Comparison of ENCODE assay signal across 18 cellular contexts in genomic region chr7:35261476-35262285, GRCh38. TPM values are rescaled to one million over a fixed set of nuclear protein-coding genes. Genes with fewer than 3 reads are reported as not detected.
DNase-seq lines count a peak whose midpoint lies in the region; ATAC-seq, FAIRE-seq and TF ChIP-seq lines count a peak whose summit lies in the region.
"Had no signal": no experiment of that assay in that cellular context is flagged by ENCODE, and none has a peak within 500 bp of the region (broad histone marks: within the 10 kb centered on the region; RNA-seq: fewer than 3 reads in every experiment).

No MANE protein-coding gene starts in this region.

- H3K14ac ChIP-seq in H1 (ENCODE audit: insufficient read length) (no peak overlapping the region), trophoblast cell (ENCODE audit: low read length) (no peak overlapping the region)

- peaks cover 6 to 12% of the 10 kb centered on the region in 2 experiments for H4K20me1 ChIP-seq in H1 (replicated peaks in 1 of 2; ENCODE audit: control insufficient read depth in 1 of 2, insufficient read depth in 2 of 2, low read length in 2 of 2)

- H3K9me3 ChIP-seq in ES-I3 (ENCODE audit: control insufficient read depth, insufficient read depth, low read length) (no peaks in the 10 kb centered on the region), H1 (ENCODE audit: insufficient read depth in 2 of 2, low read depth in 1 of 2, low read length in 1 of 2) (no peaks in the 10 kb centered on the region), iPS-18a (ENCODE audit: control insufficient read depth, low read depth, low read length) (no peaks in the 10 kb centered on the region), trophoblast cell (ENCODE audit: insufficient read depth, low read depth, low read length) (no peaks in the 10 kb centered on the region)
- H3K9me3 ChIP-seq: ascending aorta, testis had no signal

- DNase-seq in H1 (ENCODE audit: low read depth in 1 of 2, low spot score in 2 of 2) (peak in 1 of 2 experiments; percentile 80), trophoblast cell (no peak), NCI-H510A (lab: John Stamatoyannopoulos, UW) (no peak)
- no peak for DNase-seq in activated naive CD4-positive, alpha-beta T cell (lab: John Stamatoyannopoulos, UW)
- DNase-seq: activated B cell treated with CpG ODN at 0.5 μM for 24 hours, activated gamma-delta T cell, dermis blood vessel endothelial cell, NCI-H187, NCI-H69, T-cell, testis had no signal

- H3K18ac ChIP-seq in H1 (ENCODE audit: extremely low read depth, low read length) = peak overlapping the region; percentile 91
- no peak overlapping the region for H3K18ac ChIP-seq in trophoblast cell (ENCODE audit: low read length)

- H3K9ac ChIP-seq in ES-I3 (ENCODE audit: low read depth, low read length) (peak overlapping the region; percentile 44; the same call in 1 of the 2 replicates), H1 (replicated peaks in 1 of 4; ENCODE audit: extremely low read depth in 1 of 4, low read depth in 3 of 4, low read length in 3 of 4) (no peak overlapping the region), iPS-18a (ENCODE audit: low read length) (no peak overlapping the region), trophoblast cell (ENCODE audit: low read length) (no peak overlapping the region)

- 2% methylated on average over 51 of the region's 56 CpGs; no CpG with 5 or more reads in 1 of the 2 experiments for WGBS in H1 (ENCODE audit: extremely low coverage in 1 of 2, insufficient coverage in 1 of 2, insufficient read length in 1 of 2, insufficient replicate concordance in 2 of 2, low coverage in 1 of 2, low lambda C conversion rate in 2 of 2, missing lambda C conversion rate in 1 of 2), 2 experiments
- no CpG with 5 or more reads among the region's 56 CpGs for WGBS in trophoblast cell (ENCODE audit: extremely low coverage, insufficient coverage, insufficient read length)

- TF ChIP-seq EP300 in H1 (IDR thresholded peaks at IDR 0.05; ENCODE audit: borderline replicate concordance in 1 of 2, low read depth in 2 of 2, low read length in 2 of 2) = no peak

- TF ChIP-seq RAD21 in H1 (IDR thresholded peaks at IDR 0.05 in 1 of 2, conservative IDR thresholded peaks at IDR 0.05 in 1 of 2; ENCODE audit: low read depth in 2 of 2, low read length in 2 of 2) = no peak; a peak in 1 of 4 replicates

- no peak overlapping the region for H2BK120ac ChIP-seq in H1 (replicated peaks; ENCODE audit: low read depth, low read length)
- no peak overlapping the region for H2BK120ac ChIP-seq in trophoblast cell (ENCODE audit: insufficient read depth, low read length, poor library complexity)

- TF ChIP-seq POLR2A in H1 (IDR thresholded peaks at IDR 0.05; ENCODE audit: control extremely low read depth in 1 of 2, low read depth in 2 of 2, low read length in 2 of 2) = no peak

- no peak overlapping the region for H3K56ac ChIP-seq in H1 (replicated peaks; ENCODE audit: insufficient read length, low read depth, low read length)

- peak overlapping the region; percentile 95 for H2AFZ ChIP-seq in H1 (ENCODE audit: low read length)
- no peak overlapping the region for H2AFZ ChIP-seq in trophoblast cell (ENCODE audit: insufficient read depth, low read length, poor library complexity)

- H4K91ac ChIP-seq in H1 (replicated peaks; ENCODE audit: insufficient read length, low read length) (no peak overlapping the region), trophoblast cell (ENCODE audit: low read depth, low read length) (no peak overlapping the region)

- no peak for FAIRE-seq in H1 (lab: Jason Lieb, UNC)

- H3K79me1 ChIP-seq in H1 (ENCODE audit: low read depth, low read length) (no peaks in the 10 kb centered on the region), trophoblast cell (ENCODE audit: low read length) (no peaks in the 10 kb centered on the region)

- H3K4ac ChIP-seq in H1 (replicated peaks; ENCODE audit: insufficient read length, low read depth, low read length) = no peak overlapping the region
- no peak overlapping the region for H3K4ac ChIP-seq in trophoblast cell (ENCODE audit: low read depth, low read length)

- H3K4me2 ChIP-seq in H1 (ENCODE audit: insufficient read depth in 1 of 2, low read depth in 2 of 2, low read length in 2 of 2) = peak overlapping the region; percentile 81 to 96
- peak overlapping the region; percentile 55 for H3K4me2 ChIP-seq in trophoblast cell (ENCODE audit: low read length)

- H2AK5ac ChIP-seq in H1 (ENCODE audit: low read depth, low read length) = no peak overlapping the region
- H2AK5ac ChIP-seq in trophoblast cell (ENCODE audit: low read length) = no peak overlapping the region

- POLR2A ChIA-PET in H1 (lab: Charles Lee; ENCODE audit: partially characterized antibody) = interaction anchor here (4.7 kb wide), 1 partner anchor 10 kb away, joined by 35 read pairs; no protein-coding TSS in a partner anchor

- H4K12ac ChIP-seq in trophoblast cell (ENCODE audit: low read depth, low read length) = no peak overlapping the region

- H3K27ac ChIP-seq in H1 (ENCODE audit: low read depth, low read length) (no peak overlapping the region), iPS-18a (ENCODE audit: low read length) (no peak overlapping the region), trophoblast cell (ENCODE audit: low read depth, low read length) (no peak overlapping the region)
- H3K27ac ChIP-seq: ascending aorta, testis had no signal

- H3K36me3 ChIP-seq in ES-I3 (ENCODE audit: insufficient read depth, low read length) = no peaks in the 10 kb centered on the region
- no peaks in the 10 kb centered on the region for H3K36me3 ChIP-seq in H1 (ENCODE audit: control insufficient read depth in 2 of 4, insufficient read depth in 4 of 4, low read length in 3 of 4)
- no peaks in the 10 kb centered on the region for H3K36me3 ChIP-seq in iPS-18a (ENCODE audit: control insufficient read depth, low read depth, low read length)
- H3K36me3 ChIP-seq in trophoblast cell (ENCODE audit: control insufficient read depth in 1 of 2, insufficient read depth in 2 of 2, low read length in 2 of 2) = no peaks in the 10 kb centered on the region
- H3K36me3 ChIP-seq: ascending aorta had no signal

- H2BK20ac ChIP-seq in H1 (ENCODE audit: low read length) = 0 out of 2 replicates have a peak overlapping the region, but pooled peaks have one; percentile 48

- peak in 2 of 3 experiments; percentile 9 to 29; a peak in 2 of 4 replicates for TF ChIP-seq CTCF in H1 (IDR thresholded peaks at IDR 0.05; ENCODE audit: control extremely low read depth in 1 of 3, insufficient read depth in 1 of 3, low read depth in 1 of 3, low read length in 3 of 3)

- peaks cover 18% of the 10 kb centered on the region for H3K23me2 ChIP-seq in H1 (ENCODE audit: low read depth, low read length)

- H2BK5ac ChIP-seq in H1 (ENCODE audit: low read depth, low read length) (no peak overlapping the region), trophoblast cell (ENCODE audit: low read depth, low read length, poor library complexity) (no peak overlapping the region)

- H3K79me2 ChIP-seq in H1 (ENCODE audit: control insufficient read depth in 1 of 2, insufficient read depth in 2 of 2, low read length in 2 of 2) (no peaks in the 10 kb centered on the region), trophoblast cell (ENCODE audit: control insufficient read depth, insufficient read depth, low read length, poor library complexity) (no peaks in the 10 kb centered on the region)

- H3K27me3 ChIP-seq in H1 (replicated peaks in 1 of 4; ENCODE audit: control insufficient read depth in 3 of 4, extremely low read depth in 1 of 4, insufficient read depth in 3 of 4, low read length in 3 of 4) (peaks cover 53 to 73% (median 70%) of the 10 kb centered on the region in 4 experiments), iPS-18a (ENCODE audit: control insufficient read depth, insufficient read depth, low read length) (peaks cover 85% of the 10 kb centered on the region), trophoblast cell (ENCODE audit: insufficient read depth, low read length) (peaks cover 52% of the 10 kb centered on the region)
- H3K27me3 ChIP-seq: testis had no signal

- ATAC-seq in GM18861 (IDR thresholded peaks at IDR 0.05; ENCODE audit: unreplicated experiment) (no peak), GM21825 (IDR thresholded peaks at IDR 0.05; ENCODE audit: unreplicated experiment) (no peak)
- ATAC-seq: Panc1, T-cell had no signal

- H2BK15ac ChIP-seq in H1 (ENCODE audit: low read length) = no peak overlapping the region

- H3K23ac ChIP-seq in H1 (ENCODE audit: insufficient read length) = no peak overlapping the region
- no peak overlapping the region for H3K23ac ChIP-seq in trophoblast cell (ENCODE audit: low read length)

- H3K4me3 ChIP-seq in H1 (ENCODE audit: extremely low read depth in 1 of 4, insufficient read depth in 2 of 4, low read depth in 3 of 4, low read length in 4 of 4) (peak overlapping the region; percentile 37 to 65 (median 58)), iPS-18a (ENCODE audit: low read length) (peak overlapping the region; percentile 68), trophoblast cell (ENCODE audit: low read depth, low read length) (no peak overlapping the region)
- H3K4me3 ChIP-seq: ascending aorta had no signal

- no peak overlapping the region for H4K5ac ChIP-seq in H1 (ENCODE audit: insufficient read length, low read depth, low read length)

- CTCF ChIA-PET in H1 (lab: Charles Lee; ENCODE audit: partially characterized antibody) = interaction anchor here (0.6 to 2.2 kb wide), 9 partner anchors 12 to 362 kb away, joined by 3 to 12 read pairs (median 3); no protein-coding TSS in a partner anchor

- peak overlapping the region; percentile 18; the same call in 1 of the 2 replicates for H4K8ac ChIP-seq in H1 (ENCODE audit: extremely low read depth, insufficient read depth, low read length)
- no peak overlapping the region for H4K8ac ChIP-seq in trophoblast cell (ENCODE audit: low read depth, low read length)

- peak overlapping the region; percentile 84; the same call in 1 of the 2 replicates for H2BK12ac ChIP-seq in H1 (ENCODE audit: low read depth, low read length)
- H2BK12ac ChIP-seq in trophoblast cell (ENCODE audit: low read length) = no peak overlapping the region

- H3K4me1 ChIP-seq in ES-I3 (ENCODE audit: insufficient read depth, low read length) = peaks cover 9% of the 10 kb centered on the region
- H3K4me1 ChIP-seq in H1 (replicated peaks in 1 of 4; ENCODE audit: control insufficient read depth in 3 of 4, insufficient read depth in 4 of 4, low read length in 3 of 4) = peaks cover 10 to 40% (median 11%) of the 10 kb centered on the region in 4 experiments; a peak in 6 of 7 replicates
- H3K4me1 ChIP-seq in iPS-18a (ENCODE audit: control insufficient read depth, low read depth, low read length) = peaks cover 27% of the 10 kb centered on the region
- H3K4me1 ChIP-seq in trophoblast cell (ENCODE audit: control insufficient read depth in 1 of 2, insufficient read depth in 2 of 2, low read length in 2 of 2) = peaks cover 13 to 22% of the 10 kb centered on the region in 2 experiments
- H3K4me1 ChIP-seq: ascending aorta, testis had no signal

RNA-seq across cellular contexts. Expression of gene TBX20, which starts 7.8 kb away (rescaled TPM):
- 0.26 and 0.29 TPM in 2 replicates for total RNA-seq in H1 (2021; fragmentation: NEBNext Ultra II Directional; extraction: Animal tissue kit (Norgen Biotek cat#: 25700))
- 0.08 TPM in 2 replicates for polyA plus RNA-seq in H1 (2011; rRNA removed)
- polyA plus RNA-seq in H1 (2011; cell fraction: cytosol; rRNA removed) = 0.09 TPM
- polyA plus RNA-seq in H1 (2011; cell fraction: nucleus; rRNA removed) = 0.07 TPM
- 0.09 TPM in 3 of 4 replicates, not detected in the other for polyA plus RNA-seq in H1 (2012, experiment 1 of 2)
- not detected for polyA plus RNA-seq in H1 (2012, experiment 2 of 2)
- polyA plus RNA-seq in H1 (2013, experiment 1 of 2) = 0.08 TPM
- polyA plus RNA-seq in H1 (2013, experiment 2 of 2) = 0.11 TPM
- 0.20 and 0.69 TPM in 2 replicates for polyA minus RNA-seq in H1 (2011; rRNA and poly(A)+ RNA removed)
- polyA minus RNA-seq in H1 (2011; cell fraction: cytosol; rRNA and poly(A)+ RNA removed) = not detected
- 1.8 TPM for polyA minus RNA-seq in H1 (2011; cell fraction: nucleus; rRNA and poly(A)+ RNA removed)
- polyA plus RNA-seq in trophoblast cell (2013) = 8.2 and 8.9 TPM in 2 replicates
- total RNA-seq: ascending aorta, dermis blood vessel endothelial cell had no signal
- polyA plus RNA-seq: AG04450 had no signal
